ENCODE assay signal across 2 cellular contexts in genomic region chr4:271492-272103, GRCh38.
TF ChIP-seq lines count a peak whose summit lies in the region.

No MANE protein-coding gene starts in this region.

TF ChIP-seq in HepG2, 621 proteins besides CTCF, POLR2A, EP300 and RAD21:
- TF ChIP-seq ZNF274 (CRISPR knock-in tag; IDR thresholded peaks at IDR 0.05) = peak; percentile 76; the same call in 1 of the 2 replicates
- TF ChIP-seq, protein P1, sequence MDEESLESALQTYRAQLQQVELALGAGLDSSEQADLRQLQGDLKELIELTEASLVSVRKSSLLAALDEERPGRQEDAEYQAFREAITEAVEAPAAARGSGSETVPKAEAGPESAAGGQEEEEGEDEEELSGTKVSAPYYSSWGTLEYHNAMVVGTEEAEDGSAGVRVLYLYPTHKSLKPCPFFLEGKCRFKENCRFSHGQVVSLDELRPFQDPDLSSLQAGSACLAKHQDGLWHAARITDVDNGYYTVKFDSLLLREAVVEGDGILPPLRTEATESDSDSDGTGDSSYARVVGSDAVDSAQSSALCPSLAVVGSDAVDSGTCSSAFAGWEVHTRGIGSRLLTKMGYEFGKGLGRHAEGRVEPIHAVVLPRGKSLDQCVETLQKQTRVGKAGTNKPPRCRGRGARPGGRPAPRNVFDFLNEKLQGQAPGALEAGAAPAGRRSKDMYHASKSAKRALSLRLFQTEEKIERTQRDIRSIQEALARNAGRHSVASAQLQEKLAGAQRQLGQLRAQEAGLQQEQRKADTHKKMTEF (CRISPR knock-in tag; IDR thresholded peaks at IDR 0.05) = no peak

TF ChIP-seq in K562, 482 proteins besides CTCF, POLR2A, EP300 and RAD21:
- peak; percentile 94 for TF ChIP-seq ZNF274 (IDR thresholded peaks at IDR 0.05; ENCODE audit: borderline replicate concordance, low read depth, low read length)
- no peak for TF ChIP-seq TEAD1 (CRISPR knock-in tag; IDR thresholded peaks at IDR 0.05)
